ENCODE assay signal across 10 cellular contexts in the genomic region with DNA sequence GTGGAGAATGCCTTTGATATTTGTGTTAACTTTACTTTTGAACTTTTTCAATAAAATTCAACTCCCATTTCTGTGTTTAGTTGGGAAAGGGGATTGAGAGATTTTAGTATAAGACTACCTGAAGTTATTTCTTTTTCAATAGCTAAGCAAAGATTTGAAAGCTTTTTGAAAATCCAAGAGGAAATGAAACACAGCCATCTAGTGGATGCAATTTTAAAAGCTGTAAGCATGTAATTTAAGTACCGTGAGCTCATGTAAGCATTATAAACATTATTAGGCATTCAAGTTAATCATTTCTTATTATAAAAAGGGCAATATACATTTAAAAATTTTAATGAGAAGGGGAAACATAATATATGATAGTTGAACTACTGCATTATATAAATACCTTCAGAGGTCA.
DNase-seq lines count a peak whose midpoint lies in the region; ATAC-seq and TF ChIP-seq lines count a peak whose summit lies in the region.
"Had no signal": no experiment of that assay in that cellular context is flagged by ENCODE, and none has a peak within 500 bp of the region (broad histone marks: within the 10 kb centered on the region; RNA-seq: fewer than 3 reads in every experiment).

No MANE protein-coding gene starts in this region.

- H3K36me3 ChIP-seq in SK-N-MC (ENCODE audit: insufficient read depth, low read length) = no peaks in the 10 kb centered on the region

- H3K23ac ChIP-seq in H9 (ENCODE audit: insufficient read length, low read depth, low read length) = no peak overlapping the region

- H3K27ac ChIP-seq in H9 (ENCODE audit: insufficient read length, low read depth, low read length) (no peak overlapping the region), SK-N-MC (peak overlapping the region; percentile 58)

- H4K5ac ChIP-seq in H9 (ENCODE audit: insufficient read length, low read depth, low read length) = no peak overlapping the region

- H3K18ac ChIP-seq in H9 (ENCODE audit: insufficient read length, low read depth, low read length) = no peak overlapping the region

- peaks cover 5 to 9% of the 10 kb centered on the region in 2 experiments for H3K9me3 Mint-ChIP-seq in H9

- TF ChIP-seq CTCF in H9 (conservative IDR thresholded peaks at IDR 0.05) (peak; percentile 58), foreskin fibroblast (IDR thresholded peaks at IDR 0.05; ENCODE audit: low read depth, low read length) (peak; percentile 53)

- H3K36me3 Mint-ChIP-seq in H9 (ENCODE audit: insufficient read depth in 1 of 3, low read depth in 3 of 3) = peaks cover 0 to 8% (median 1%) of the 10 kb centered on the region in 3 experiments; a peak in 6 of 7 replicates

- no peak overlapping the region for H3T11ph ChIP-seq in H9 (ENCODE audit: low read length)

- H3K4me3 ChIP-seq in SK-N-MC = no peak overlapping the region
- no peak overlapping the region for H3K4me3 ChIP-seq in foreskin fibroblast (ENCODE audit: low read depth in 1 of 2, low read length in 2 of 2)

- no peaks in the 10 kb centered on the region for H4K20me1 ChIP-seq in H9 (ENCODE audit: control insufficient read depth, insufficient read depth, insufficient read length)

- H2BK15ac ChIP-seq in H9 (ENCODE audit: low read depth, low read length) = no peak overlapping the region

- no peak for ATAC-seq in HG03469 (IDR thresholded peaks at IDR 0.05; ENCODE audit: unreplicated experiment)

- no peaks in the 10 kb centered on the region for H3K79me2 ChIP-seq in H9 (ENCODE audit: insufficient read depth, low read length)

- H3K4me1 ChIP-seq in H9 (ENCODE audit: insufficient read depth, low read length) = no peaks in the 10 kb centered on the region; the same call in 1 of the 2 replicates

- H3K4ac ChIP-seq in H9 (ENCODE audit: low read depth, low read length) = no peak overlapping the region

- H3K27me3 Mint-ChIP-seq in H9 (ENCODE audit: low read depth) = no peaks in the 10 kb centered on the region; the same call in none of the 2 replicates

- no peak overlapping the region for H2BK120ac ChIP-seq in H9 (ENCODE audit: low read depth, low read length, poor library complexity, severe bottlenecking)

- H3K23me2 ChIP-seq in H9 (ENCODE audit: insufficient read length, low read depth, low read length, poor library complexity, severe bottlenecking) = no peaks in the 10 kb centered on the region

- H2BK5ac ChIP-seq in H9 (ENCODE audit: insufficient read length, low read length) = no peak overlapping the region

- H2BK20ac ChIP-seq in H9 (ENCODE audit: low read depth, low read length, poor library complexity, severe bottlenecking) = no peak overlapping the region

- H4K91ac ChIP-seq in H9 (ENCODE audit: insufficient read length, low read depth, low read length) = no peak overlapping the region

- no peak overlapping the region for H3K4me3 Mint-ChIP-seq in H9

- H3K27ac Mint-ChIP-seq in H9 = no peak overlapping the region

- H3K4me2 ChIP-seq in H9 (ENCODE audit: insufficient read depth, insufficient read length, low read length) = no peak overlapping the region

- no peak overlapping the region for H4K8ac ChIP-seq in H9 (replicated peaks; ENCODE audit: insufficient read length, low read depth, low read length)

- H2BK12ac ChIP-seq in H9 (ENCODE audit: insufficient read length, low read depth, low read length) = no peak overlapping the region

- no peaks in the 10 kb centered on the region for H3K79me1 ChIP-seq in H9 (ENCODE audit: insufficient read depth, low read depth, low read length, poor library complexity, severe bottlenecking)

- H3K9me3 ChIP-seq in H9 (ENCODE audit: control insufficient read depth, low read depth, low read length) (no peaks in the 10 kb centered on the region), SK-N-MC (ENCODE audit: low read depth, low read length) (no peaks in the 10 kb centered on the region)

- H3K56ac ChIP-seq in H9 (ENCODE audit: insufficient read length, low read depth, low read length) = no peak overlapping the region

- H2AK5ac ChIP-seq in H9 (ENCODE audit: insufficient read length, low read length) = no peak overlapping the region

- DNase-seq in ACHN (peak; percentile 20), H9 (no peak), SK-N-MC (ENCODE audit: low read depth, low spot score) (peak; percentile 71), foreskin fibroblast (peak in 1 of 2 donors; percentile 46), RPMI8226 (no peak), putamen (ENCODE audit: low spot score) (no peak)
- DNase-seq in activated T-cell treated with anti-CD3 and anti-CD28 coated beads, Interleukin-2, amount 50 U/mL, for 1 hour = no peak
- DNase-seq: activated CD4-positive, alpha-beta T cell treated with anti-CD3 and anti-CD28 coated beads, Interleukin-2, amount 50 U/mL, for 1 hour; GDM1 had no signal

- H2AFZ ChIP-seq in H9 (ENCODE audit: low read length) = no peak overlapping the region

- in situ Hi-C loops in ACHN (cut with HindIII; ENCODE audit: low pct_ligation_motif_present, low pct_unique_long_range_greater_than_20kb, low sequenced_read_pairs) = no loop called here

- H3K9ac ChIP-seq in H9 (ENCODE audit: extremely low read depth, insufficient read length, low read length) (no peak overlapping the region), SK-N-MC (ENCODE audit: insufficient read length) (peak overlapping the region; percentile 9)

- WGBS in H9 (ENCODE audit: extremely low coverage, insufficient read length, low lambda C conversion rate) = no CpG with 5 or more reads among the region's 1 CpG

- H3K27me3 ChIP-seq in H9 (ENCODE audit: insufficient read depth, low read length) = no peaks in the 10 kb centered on the region

- H3K14ac ChIP-seq in H9 (ENCODE audit: insufficient read depth, low read length) = no peak overlapping the region

- H3K4me1 Mint-ChIP-seq in H9 = peaks cover 4 to 6% of the 10 kb centered on the region in 2 experiments; a peak in 1 of 4 replicates

Comparison
In these comparisons a context has a peak if more than half of its experiments do, and no peak if none do; other contexts are left out.
1. DNase-seq: peak in ACHN (single experiment) and SK-N-MC (single experiment); none in H9 (single experiment), RPMI8226 (single experiment), activated T-cell treated with anti-CD3 and anti-CD28 coated beads, Interleukin-2, amount 50 U/mL, for 1 hour (single experiment) and putamen (single experiment).